ENCODE assay signal across 3 cellular contexts in the genomic region with DNA sequence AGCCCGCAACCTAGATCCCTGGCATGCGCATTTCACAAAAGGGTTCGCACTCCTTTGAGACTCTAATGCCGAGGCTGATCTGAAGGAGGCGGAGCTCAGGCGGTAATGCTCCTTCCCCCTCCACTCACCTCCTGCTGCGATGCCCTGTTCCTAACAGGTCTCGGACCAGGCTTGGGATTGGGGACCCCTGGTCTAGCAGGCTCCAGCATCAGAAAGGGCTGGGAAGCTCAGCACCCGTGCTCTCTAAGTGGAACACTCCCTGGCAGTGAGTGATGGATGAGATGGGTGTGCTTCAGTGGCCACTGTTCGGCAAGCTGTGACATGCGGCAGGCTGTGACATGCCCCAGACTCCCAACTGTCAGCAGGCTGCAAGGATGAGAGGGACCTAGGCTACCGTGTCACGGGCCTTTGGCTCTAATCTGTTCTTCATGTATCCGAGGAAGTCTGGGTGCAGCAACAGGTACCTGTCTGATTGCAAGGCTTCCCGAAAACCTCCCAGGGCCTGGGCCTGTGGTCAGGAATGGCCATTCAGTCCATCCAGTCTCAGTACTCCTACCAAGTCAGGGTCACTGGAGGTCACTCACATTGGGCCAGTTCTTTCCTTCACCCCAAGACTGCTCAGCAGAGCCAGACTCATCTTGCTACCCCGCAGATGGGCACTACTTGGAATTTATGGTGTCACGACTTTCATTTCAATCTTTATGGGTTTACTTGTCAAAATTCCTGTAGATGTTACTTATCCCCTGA.
TF ChIP-seq lines count a peak whose summit lies in the region.

No MANE protein-coding gene starts in this region.

TF ChIP-seq in SK-N-SH, 30 proteins besides CTCF, POLR2A, EP300 and RAD21:
- TF ChIP-seq RXRA (IDR thresholded peaks at IDR 0.05; ENCODE audit: borderline replicate concordance, low read depth): no peak
- no peak for TF ChIP-seq TEAD4 (IDR thresholded peaks at IDR 0.05; ENCODE audit: borderline replicate concordance, insufficient read depth)
- TF ChIP-seq, protein P1, sequence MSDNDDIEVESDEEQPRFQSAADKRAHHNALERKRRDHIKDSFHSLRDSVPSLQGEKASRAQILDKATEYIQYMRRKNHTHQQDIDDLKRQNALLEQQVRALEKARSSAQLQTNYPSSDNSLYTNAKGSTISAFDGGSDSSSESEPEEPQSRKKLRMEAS (IDR thresholded peaks at IDR 0.05; ENCODE audit: low read depth): no peak
- no peak for TF ChIP-seq RCOR1 (IDR thresholded peaks at IDR 0.05; ENCODE audit: low read length)
- TF ChIP-seq NRF1 (IDR thresholded peaks at IDR 0.05; ENCODE audit: low read depth, low read length): no peak
- TF ChIP-seq GATA2 (CRISPR knock-in tag; IDR thresholded peaks at IDR 0.05): no peak
- TF ChIP-seq MEF2A (IDR thresholded peaks at IDR 0.05; ENCODE audit: borderline replicate concordance, low read depth): no peak
- TF ChIP-seq EZH2phosphoT487 (IDR thresholded peaks at IDR 0.05; ENCODE audit: borderline replicate concordance, low read depth): no peak
- TF ChIP-seq, protein P2, sequence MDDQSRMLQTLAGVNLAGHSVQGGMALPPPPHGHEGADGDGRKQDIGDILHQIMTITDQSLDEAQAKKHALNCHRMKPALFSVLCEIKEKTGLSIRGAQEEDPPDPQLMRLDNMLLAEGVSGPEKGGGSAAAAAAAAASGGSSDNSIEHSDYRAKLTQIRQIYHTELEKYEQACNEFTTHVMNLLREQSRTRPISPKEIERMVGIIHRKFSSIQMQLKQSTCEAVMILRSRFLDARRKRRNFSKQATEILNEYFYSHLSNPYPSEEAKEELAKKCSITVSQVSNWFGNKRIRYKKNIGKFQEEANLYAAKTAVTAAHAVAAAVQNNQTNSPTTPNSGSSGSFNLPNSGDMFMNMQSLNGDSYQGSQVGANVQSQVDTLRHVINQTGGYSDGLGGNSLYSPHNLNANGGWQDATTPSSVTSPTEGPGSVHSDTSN (IDR thresholded peaks at IDR 0.05): no peak
- TF ChIP-seq USF1 (IDR thresholded peaks at IDR 0.05; ENCODE audit: borderline replicate concordance, low read depth): no peak
- TF ChIP-seq, protein P3, sequence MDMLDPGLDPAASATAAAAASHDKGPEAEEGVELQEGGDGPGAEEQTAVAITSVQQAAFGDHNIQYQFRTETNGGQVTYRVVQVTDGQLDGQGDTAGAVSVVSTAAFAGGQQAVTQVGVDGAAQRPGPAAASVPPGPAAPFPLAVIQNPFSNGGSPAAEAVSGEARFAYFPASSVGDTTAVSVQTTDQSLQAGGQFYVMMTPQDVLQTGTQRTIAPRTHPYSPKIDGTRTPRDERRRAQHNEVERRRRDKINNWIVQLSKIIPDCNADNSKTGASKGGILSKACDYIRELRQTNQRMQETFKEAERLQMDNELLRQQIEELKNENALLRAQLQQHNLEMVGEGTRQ (IDR thresholded peaks at IDR 0.05; ENCODE audit: borderline replicate concordance, low read depth, low read length): no peak
- no peak for TF ChIP-seq MXI1 (IDR thresholded peaks at IDR 0.05; ENCODE audit: low read depth, low read length)
- no peak for TF ChIP-seq RFX5 (IDR thresholded peaks at IDR 0.05; ENCODE audit: low read length)
- no peak for TF ChIP-seq POLR2AphosphoS5 (IDR thresholded peaks at IDR 0.05; ENCODE audit: low read depth, low read length)
- TF ChIP-seq CHD2 (IDR thresholded peaks at IDR 0.05; ENCODE audit: low read length, partially characterized antibody): no peak
- no peak for TF ChIP-seq NFIC (IDR thresholded peaks at IDR 0.05; ENCODE audit: borderline replicate concordance)
- no peak for TF ChIP-seq SMC3 (IDR thresholded peaks at IDR 0.05; ENCODE audit: low read depth, low read length)
- no peak for TF ChIP-seq FOSL2 (IDR thresholded peaks at IDR 0.05; ENCODE audit: borderline replicate concordance, low read depth)

TF ChIP-seq in SK-N-SH treated with all-trans-retinoic acid at 6 μM for 48 hours, 23 proteins besides CTCF, POLR2A, EP300 and RAD21:
- TF ChIP-seq ESRRG (CRISPR knock-in tag; IDR thresholded peaks at IDR 0.05) (no peak), PPARA (CRISPR knock-in tag; IDR thresholded peaks at IDR 0.05; ENCODE audit: borderline replicate concordance) (no peak), ZFP3 (CRISPR knock-in tag; IDR thresholded peaks at IDR 0.05) (no peak), OSR1 (CRISPR knock-in tag; IDR thresholded peaks at IDR 0.05) (no peak), CSDC2 (CRISPR knock-in tag; IDR thresholded peaks at IDR 0.05) (no peak), RARB (CRISPR knock-in tag; IDR thresholded peaks at IDR 0.05) (no peak), ZNF8 (CRISPR knock-in tag; IDR thresholded peaks at IDR 0.05) (no peak)

TF ChIP-seq in endothelial cell of umbilical vein, 7 proteins besides CTCF, POLR2A, EP300 and RAD21:
- TF ChIP-seq FOS (IDR thresholded peaks at IDR 0.05; ENCODE audit: borderline replicate concordance, insufficient read depth, low read length) (no peak), EZH2 (IDR thresholded peaks at IDR 0.05; ENCODE audit: borderline replicate concordance, low read depth, low read length, severe bottlenecking) (peak; percentile 25), POLR2AphosphoS5 (IDR thresholded peaks at IDR 0.05; ENCODE audit: insufficient read depth, low read depth, low read length) (no peak)
